Comparison of ENCODE assay signal across 1 cellular context in the genomic region with DNA sequence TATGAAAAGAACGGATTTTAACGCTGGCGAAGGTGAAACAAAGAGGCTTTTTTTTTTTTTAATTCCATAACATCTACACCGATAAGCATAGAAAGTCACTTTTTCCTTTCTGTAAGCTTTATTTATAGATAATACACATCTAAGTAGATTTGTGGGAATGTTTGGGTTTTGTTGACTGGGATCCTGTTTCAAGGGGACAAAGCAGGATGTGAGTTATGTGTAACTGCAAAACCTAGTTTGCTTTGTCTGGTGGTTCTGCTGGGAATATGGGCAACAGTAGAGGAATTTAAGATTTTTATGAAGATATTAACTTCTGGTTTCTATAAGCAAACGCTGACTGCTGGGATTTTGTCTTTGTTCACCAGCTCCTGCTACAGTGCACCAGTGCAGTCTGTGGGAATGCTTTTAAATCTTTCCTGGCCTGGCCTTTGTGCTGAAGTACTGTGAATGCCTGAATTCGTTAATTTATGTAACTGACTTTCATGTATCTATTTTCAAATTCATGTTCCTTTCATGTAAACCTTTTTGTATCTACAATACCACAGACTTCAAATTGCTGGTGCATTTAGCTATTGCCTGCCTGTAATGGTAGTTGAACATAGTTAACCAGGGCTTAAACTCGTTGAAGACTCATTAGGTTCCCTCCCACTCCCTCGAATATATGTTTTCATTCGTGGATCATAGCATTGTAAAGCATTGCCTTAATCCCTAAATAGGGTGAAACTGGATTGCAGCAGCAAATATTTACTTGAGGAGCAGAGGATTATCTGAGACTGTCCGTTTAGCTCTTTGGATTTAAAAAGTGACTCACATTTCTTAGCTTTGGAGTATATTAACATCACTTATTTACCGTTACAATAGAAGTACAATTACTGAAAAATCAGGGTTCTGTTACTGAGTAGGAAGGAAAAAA.
TF ChIP-seq lines count a peak whose summit lies in the region.

No MANE protein-coding gene starts in this region.

TF ChIP-seq in HCT116, 20 proteins besides CTCF, POLR2A, EP300 and RAD21 (continued from another document):
- TF ChIP-seq SRF (IDR thresholded peaks at IDR 0.05; ENCODE audit: low read depth) = no peak
